Comparison of ENCODE assay signal across 22 cellular contexts in the genomic region with DNA sequence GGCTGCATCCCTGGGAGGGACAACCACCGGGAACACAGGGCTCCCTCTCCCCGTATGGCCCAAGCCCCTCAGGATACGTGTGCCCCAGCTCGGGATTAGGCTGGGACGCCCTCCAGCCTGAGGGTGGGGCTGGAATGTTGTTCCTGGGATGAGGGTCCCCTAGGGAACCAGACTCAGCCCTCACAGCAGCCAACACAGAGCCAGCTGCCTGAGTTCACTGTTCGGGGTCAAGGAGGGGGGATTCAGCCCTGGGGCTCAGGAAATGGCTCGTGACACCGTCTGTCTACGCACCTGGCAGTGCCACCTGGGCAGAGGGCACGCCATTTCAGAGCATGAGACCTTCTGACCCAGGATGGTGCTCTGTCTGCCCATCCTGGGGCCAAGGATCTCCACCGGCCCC. TPM values are rescaled to one million over a fixed set of nuclear protein-coding genes. Genes with fewer than 3 reads are reported as not detected.
DNase-seq lines count a peak whose midpoint lies in the region; ATAC-seq lines count a peak whose summit lies in the region.
"Had no signal": no experiment of that assay in that cellular context is flagged by ENCODE, and none has a peak within 500 bp of the region (broad histone marks: within the 10 kb centered on the region; RNA-seq: fewer than 3 reads in every experiment).

No MANE protein-coding gene starts in this region.

- no CpG with 5 or more reads among the region's 11 CpGs for WGBS in neuronal stem cell (ENCODE audit: extremely low coverage in 2 of 2, insufficient read length in 2 of 2, insufficient replicate concordance in 1 of 2), 2 donors

- no peak overlapping the region for H2BK12ac ChIP-seq in neuronal stem cell (ENCODE audit: low read length)

- peaks cover 35% of the 10 kb centered on the region for H3K36me3 Mint-ChIP-seq in T-helper 2 cell treated with Interferon-gamma antibody and Interleukin-4, amounts not matched to agents 5 μg/mL and 100 μg/mL, for 36 hours (ENCODE audit: low read depth)
- peaks cover 18% of the 10 kb centered on the region for H3K36me3 Mint-ChIP-seq in activated naive CD8-positive, alpha-beta T cell treated with anti-CD3 and anti-CD28 coated beads for 36 hours
- H3K36me3 Mint-ChIP-seq: type B pancreatic cell had no signal

- H4K8ac ChIP-seq in neuronal stem cell (ENCODE audit: low read depth, low read length), result no peak overlapping the region

- H2AFZ ChIP-seq in neuronal stem cell (ENCODE audit: low read length), result no peak overlapping the region

- H3K4me2 ChIP-seq in neuronal stem cell (ENCODE audit: insufficient read depth, low read length, poor library complexity, severe bottlenecking), result no peak overlapping the region
- H3K4me2 ChIP-seq: A549 had no signal

- no peak overlapping the region for H3K18ac ChIP-seq in neuronal stem cell (ENCODE audit: low read length)

- no peak overlapping the region for H3K9ac ChIP-seq in neuronal stem cell (ENCODE audit: low read depth, low read length, poor library complexity)

- no peak for ATAC-seq in GM18502 (IDR thresholded peaks at IDR 0.05; ENCODE audit: poor library complexity, unreplicated experiment)
- ATAC-seq: HCT116 had no signal

- H3K4me3 ChIP-seq in neuronal stem cell (ENCODE audit: low read length in 2 of 2), result no peak overlapping the region
- H3K4me3 ChIP-seq: A549 had no signal

- peaks cover 12% of the 10 kb centered on the region for H3K4me1 Mint-ChIP-seq in T-helper 2 cell treated with Interferon-gamma antibody and Interleukin-4, amounts not matched to agents 5 μg/mL and 100 μg/mL, for 36 hours (ENCODE audit: low read depth)
- H3K4me1 Mint-ChIP-seq in activated naive CD8-positive, alpha-beta T cell treated with anti-CD3 and anti-CD28 coated beads for 36 hours, result peaks cover 38% of the 10 kb centered on the region

- DNase-seq in T-helper 2 cell treated with Interferon-gamma antibody and Interleukin-4, amounts not matched to agents 5 μg/mL and 100 μg/mL, for 36 hours (ENCODE audit: low spot score), result no peak
- no peak for DNase-seq in T-helper 2 cell
- peak; percentile 66 for DNase-seq in D341Med (ENCODE audit: low spot score)
- no peak for DNase-seq in activated naive CD8-positive, alpha-beta T cell treated with anti-CD3 and anti-CD28 coated beads for 36 hours
- no peak for DNase-seq in neuronal stem cell (ENCODE audit: low spot score)
- DNase-seq in activated CD8-positive, alpha-beta memory T cell treated with anti-CD3 and anti-CD28 coated beads, Interleukin-2, amount 50 U/mL, for 48 hours, result no peak
- DNase-seq in NCI-H2029 (lab: John Stamatoyannopoulos, UW), result no peak
- DNase-seq: activated CD4-positive, CD25-positive, alpha-beta regulatory T cell; foreskin melanocyte; GDM1; IMR-90; MV-4-11; NCI-H774; SW 1271 had no signal

- H2BK15ac ChIP-seq in neuronal stem cell (ENCODE audit: low read length), result no peak overlapping the region

- no peak overlapping the region for H2AK5ac ChIP-seq in neuronal stem cell (ENCODE audit: low read depth, low read length)

- peak overlapping the region; percentile 35 for H2BK5ac ChIP-seq in neuronal stem cell (ENCODE audit: low read length)

- no peak overlapping the region for H3K27ac ChIP-seq in neuronal stem cell (replicated peaks; ENCODE audit: low read length)
- H3K27ac ChIP-seq: A549, neutrophil had no signal

- no peaks in the 10 kb centered on the region for H3K4me1 ChIP-seq in neuronal stem cell (ENCODE audit: control insufficient read depth in 2 of 2, insufficient read depth in 1 of 2, low read depth in 1 of 2, low read length in 2 of 2)

- H3K4me3 Mint-ChIP-seq in T-helper 2 cell treated with Interferon-gamma antibody and Interleukin-4, amounts not matched to agents 5 μg/mL and 100 μg/mL, for 36 hours, result peak overlapping the region; percentile 26
- H3K4me3 Mint-ChIP-seq in activated naive CD8-positive, alpha-beta T cell treated with anti-CD3 and anti-CD28 coated beads for 36 hours, result no peak overlapping the region
- H3K4me3 Mint-ChIP-seq: type B pancreatic cell had no signal

- peak overlapping the region; percentile 60 for H3K27ac Mint-ChIP-seq in T-helper 2 cell treated with Interferon-gamma antibody and Interleukin-4, amounts not matched to agents 5 μg/mL and 100 μg/mL, for 36 hours
- H3K27ac Mint-ChIP-seq in activated naive CD8-positive, alpha-beta T cell treated with anti-CD3 and anti-CD28 coated beads for 36 hours, result peak overlapping the region; percentile 74
- H3K27ac Mint-ChIP-seq: type B pancreatic cell had no signal

- peak overlapping the region; percentile 83 for H2BK120ac ChIP-seq in neuronal stem cell (ENCODE audit: low read depth, low read length)

- H3K27me3 Mint-ChIP-seq in T-helper 2 cell treated with Interferon-gamma antibody and Interleukin-4, amounts not matched to agents 5 μg/mL and 100 μg/mL, for 36 hours (ENCODE audit: low read depth), result no peaks in the 10 kb centered on the region
- H3K27me3 Mint-ChIP-seq in activated naive CD8-positive, alpha-beta T cell treated with anti-CD3 and anti-CD28 coated beads for 36 hours, result no peaks in the 10 kb centered on the region
- H3K27me3 Mint-ChIP-seq: type B pancreatic cell had no signal

- H3K23ac ChIP-seq in neuronal stem cell (ENCODE audit: low read depth, low read length, poor library complexity), result peak overlapping the region; percentile 43

- H3K9me3 Mint-ChIP-seq in T-helper 2 cell treated with Interferon-gamma antibody and Interleukin-4, amounts not matched to agents 5 μg/mL and 100 μg/mL, for 36 hours, result no peaks in the 10 kb centered on the region
- no peaks in the 10 kb centered on the region for H3K9me3 Mint-ChIP-seq in activated naive CD8-positive, alpha-beta T cell treated with anti-CD3 and anti-CD28 coated beads for 36 hours
- H3K9me3 Mint-ChIP-seq: CD8-positive, alpha-beta memory T cell; type B pancreatic cell had no signal

- H3K27me3 ChIP-seq in neuronal stem cell (ENCODE audit: control insufficient read depth in 3 of 3, insufficient read depth in 3 of 3, low read depth in 1 of 3, low read length in 3 of 3), result no peaks in the 10 kb centered on the region
- H3K27me3 ChIP-seq: neutrophil had no signal

- H3K14ac ChIP-seq in neuronal stem cell (ENCODE audit: low read length), result no peak overlapping the region

- no peaks in the 10 kb centered on the region for H3K9me3 ChIP-seq in neuronal stem cell (replicated peaks in 1 of 2; ENCODE audit: control insufficient read depth in 2 of 2, insufficient read depth in 1 of 2, low read depth in 1 of 2, low read length in 2 of 2)
- H3K9me3 ChIP-seq: A549, neutrophil had no signal

- no peak overlapping the region for H3K4ac ChIP-seq in neuronal stem cell (ENCODE audit: low read length)

- H3K36me3 ChIP-seq in neuronal stem cell (replicated peaks in 1 of 2; ENCODE audit: control insufficient read depth in 2 of 2, insufficient read depth in 2 of 2, low read length in 2 of 2), result peaks cover 42 to 66% of the 10 kb centered on the region in 2 donors

- no peak overlapping the region for H4K91ac ChIP-seq in neuronal stem cell (ENCODE audit: low read depth, low read length, poor library complexity)

- H3K79me1 ChIP-seq in neuronal stem cell (ENCODE audit: low read depth, low read length), result peaks cover 23% of the 10 kb centered on the region

RNA-seq across cellular contexts. Expression of gene RNF44, which starts 8.9 kb away (rescaled TPM):
- total RNA-seq in activated naive CD8-positive, alpha-beta T cell treated with anti-CD3 and anti-CD28 coated beads for 36 hours, result 10 to 100 TPM; 53.4 to 53.8 TPM
- polyA plus RNA-seq in neuronal stem cell (2013, experiment 1 of 2), result 77.9 TPM
- 78.0 TPM for polyA plus RNA-seq in neuronal stem cell (2013, experiment 2 of 2)

RNA-seq across cellular contexts. Expression of gene CDHR2, which starts 20.8 kb away (rescaled TPM):
- under 1 TPM; 0.31 to 0.44 TPM for total RNA-seq in activated naive CD8-positive, alpha-beta T cell treated with anti-CD3 and anti-CD28 coated beads for 36 hours
- polyA plus RNA-seq in neuronal stem cell (2013, experiment 1 of 2), result 0.01 TPM
- 0.01 TPM for polyA plus RNA-seq in neuronal stem cell (2013, experiment 2 of 2)
- total RNA-seq: endothelial cell of umbilical vein, IMR-90, lung microvascular endothelial cell had no signal
- polyA plus RNA-seq: CD8-positive, alpha-beta memory T cell; endothelial cell of umbilical vein; IMR-90 had no signal
